27 cellular contexts compared by ENCODE assay signal in genomic region chr20:59709636-59710035, GRCh38.
"Had no signal": no experiment of that assay in that cellular context is flagged by ENCODE, and none has a peak within 500 bp of the region (broad histone marks: within the 10 kb centered on the region; RNA-seq: fewer than 3 reads in every experiment).

No MANE protein-coding gene starts in this region.

- DNase-seq: activated B cell treated with CpG ODN at 0.5 μM for 24 hours; activated CD4-positive, alpha-beta T cell treated with anti-CD3 and anti-CD28 coated beads for 48 hours; activated CD4-positive, alpha-beta T cell treated with anti-CD3 and anti-CD28 coated beads, Interleukin-2, amount 50 U/mL, for 1 hour; activated CD4-positive, alpha-beta T cell treated with anti-CD3 and anti-CD28 coated beads, Interleukin-2, amount 50 U/mL, for 48 hours; activated CD8-positive, alpha-beta memory T cell treated with anti-CD3 and anti-CD28 coated beads for 24 hours; activated CD8-positive, alpha-beta T cell treated with anti-CD3 and anti-CD28 coated beads for 36 hours; activated effector memory CD4-positive, alpha-beta T cell treated with Interleukin-2 at 50 U/mL for 16 hours; activated gamma-delta T cell treated with Interleukin-2 at 50 U/mL for 16 hours; activated naive CD4-positive, alpha-beta T cell treated with anti-CD3 and anti-CD28 coated beads, Interleukin-2, amount 50 U/mL, for 16 hours; activated naive CD4-positive, alpha-beta T cell treated with Interleukin-2 at 50 U/mL for 16 hours; activated T-cell treated with anti-CD3 and anti-CD28 coated beads, Interleukin-2, amount 50 U/mL, for 4 hours; amniotic stem cell; anterior cingulate cortex; brain microvascular endothelial cell; dorsolateral prefrontal cortex; effector memory CD4-positive, alpha-beta T cell; endodermal cell; foreskin fibroblast; T-helper 17 cell; T1000; WERI-Rb-1 had no signal

- H3K27ac ChIP-seq: brain microvascular endothelial cell, coronary artery, WERI-Rb-1 had no signal

- ATAC-seq: activated CD4-positive, CD25-positive, alpha-beta regulatory T cell treated with anti-CD3 and anti-CD28 coated beads, Interleukin-2, amount 50 U/mL, for 24 hours; activated CD8-positive, alpha-beta T cell treated with anti-CD3 and anti-CD28 coated beads for 36 hours; activated T-cell treated with anti-CD3 and anti-CD28 coated beads, Interleukin-2, amount 50 U/mL, for 4 hours; activated T-helper 17 cell treated with anti-CD3 and anti-CD28 coated beads, Interleukin-2, amount 50 U/mL, for 72 hours; esophagus mucosa; T-helper 17 cell had no signal

- FAIRE-seq: astrocyte, frontal cortex had no signal

- H3K4me3 ChIP-seq: coronary artery, dorsolateral prefrontal cortex had no signal
